8 cellular contexts compared by ENCODE assay signal in genomic region chr18:11851156-11852047, GRCh38.
DNase-seq lines count a peak whose midpoint lies in the region; ATAC-seq and TF ChIP-seq lines count a peak whose summit lies in the region.

Gene CHMP1B (plus strand): TSS chr18:11851413. CDS start chr18:11851512, 99 bp downstream.

- peak within 1 kb of the TSS; percentile 98 for H3K4me3 Mint-ChIP-seq in central memory CD8-positive, alpha-beta T cell

- H3K27me3 Mint-ChIP-seq in central memory CD8-positive, alpha-beta T cell: no peaks in the 10 kb centered on the region

- peak; percentile 98 for TF ChIP-seq POLR2A in GM18951 (IDR thresholded peaks at IDR 0.05; ENCODE audit: extremely low read depth, insufficient read depth, insufficient read length)

- peak; percentile 93 for DNase-seq in AG08395 (ENCODE audit: low spot score)
- DNase-seq in NCI-H345 treated with DMSO at 0.1 percent for 48 hours (lab: John Stamatoyannopoulos, UW; ENCODE audit: unreplicated experiment): peak; percentile 89
- DNase-seq in activated CD4-positive, CD25-positive, alpha-beta regulatory T cell treated with anti-CD3 and anti-CD28 coated beads, Interleukin-2, amount 50 U/mL, for 16 hours (ENCODE audit: low read depth, low spot score): peak; percentile 93
- peak; percentile 95 to 96 for DNase-seq in central memory CD8-positive, alpha-beta T cell (ENCODE audit: low spot score in 2 of 2)
- peak; percentile 99 for DNase-seq in iris pigment epithelial cell (ENCODE audit: low read depth)
- peak; percentile 95 for DNase-seq in stimulated activated CD4-positive, alpha-beta T cell treated with anti-CD3 and anti-CD28 coated beads, Interleukin-12 subunit alpha, Interleukin-12 subunit beta, amount 100 ng/mL, for 4 hours

- H3K36me3 Mint-ChIP-seq in central memory CD8-positive, alpha-beta T cell (ENCODE audit: insufficient read depth): peaks cover 38% of the 10 kb centered on the region

- ATAC-seq in HG03196 (IDR thresholded peaks at IDR 0.05; ENCODE audit: unreplicated experiment): peak; percentile 94
- ATAC-seq in central memory CD8-positive, alpha-beta T cell (replicated peaks; ENCODE audit: extremely low read depth, poor library complexity, severe bottlenecking): peak; percentile 78

- H3K9me3 Mint-ChIP-seq in central memory CD8-positive, alpha-beta T cell: no peaks in the 10 kb centered on the region

- peak within 1 kb of the TSS; percentile 100 for H3K27ac Mint-ChIP-seq in central memory CD8-positive, alpha-beta T cell (ENCODE audit: low read depth)

- in situ Hi-C loops in GM18951 (cut with MboI; ENCODE audit: low sequenced_read_pairs, unreplicated experiment): no loop called here

- H3K4me1 Mint-ChIP-seq in central memory CD8-positive, alpha-beta T cell: peaks cover 28% of the 10 kb centered on the region

Comparison
In these comparisons a context has a peak if more than half of its experiments do, and no peak if none do; other contexts are left out.
1. Peak in every context shown above with its lines: DNase-seq and ATAC-seq.